Comparison of ENCODE assay signal across 1 cellular context in the genomic region with DNA sequence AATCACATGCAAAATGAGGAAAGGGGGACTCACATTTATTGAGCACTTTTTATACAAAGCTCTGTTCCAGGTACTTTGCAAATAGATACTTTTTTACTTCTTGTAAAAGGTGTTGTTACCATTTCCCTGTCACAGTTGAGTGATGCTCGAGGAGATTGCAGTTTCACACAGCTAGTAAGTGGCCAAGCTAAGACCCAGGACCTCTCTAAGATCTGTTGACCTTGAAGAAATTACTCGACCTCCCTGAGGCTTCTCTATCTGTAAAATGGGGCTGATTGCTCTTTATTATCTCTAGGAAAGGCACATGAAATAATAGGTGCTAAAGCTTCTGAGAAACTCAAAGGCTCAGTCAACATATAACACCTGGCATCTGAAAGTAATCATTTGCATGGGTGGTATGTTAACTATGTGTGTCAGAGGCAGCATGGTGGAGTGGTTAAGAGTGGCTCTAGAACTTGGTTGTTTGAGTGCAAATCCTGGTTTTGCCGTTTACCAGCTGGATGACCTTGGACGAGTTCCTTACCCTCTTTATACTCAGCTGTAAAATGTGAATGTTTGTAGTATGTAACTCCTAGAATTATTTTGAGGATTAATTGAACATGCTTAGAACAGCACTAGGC.
TF ChIP-seq lines count a peak whose summit lies in the region.

No MANE protein-coding gene starts in this region.

TF ChIP-seq in K562, 482 proteins besides CTCF, POLR2A, EP300 and RAD21 (continued from another document):
- TF ChIP-seq POLR2AphosphoS5 (IDR thresholded peaks at IDR 0.05; ENCODE audit: control insufficient read depth, insufficient read depth, low read depth, low read length), result no peak
- no peak for TF ChIP-seq FOXM1 (IDR thresholded peaks at IDR 0.05; ENCODE audit: low read depth)
- TF ChIP-seq FOXM1 (CRISPR knock-in tag; IDR thresholded peaks at IDR 0.05; ENCODE audit: low read depth), result no peak
- TF ChIP-seq TAF9B (IDR thresholded peaks at IDR 0.05; ENCODE audit: partially characterized antibody), result no peak
- TF ChIP-seq CTBP1 (IDR thresholded peaks at IDR 0.05; ENCODE audit: borderline replicate concordance), result no peak
